8 cellular contexts compared by ENCODE assay signal in genomic region chr18:70380915-70381896, GRCh38.
DNase-seq lines count a peak whose midpoint lies in the region; ATAC-seq, FAIRE-seq and TF ChIP-seq lines count a peak whose summit lies in the region.

No MANE protein-coding gene starts in this region.

- H3K4me3 ChIP-seq in K562 (no peak overlapping the region), mesodermal cell (ENCODE audit: extremely low read depth, insufficient read depth, low read length, poor library complexity, severe bottlenecking) (no peak overlapping the region), uterus (no peak overlapping the region)

- no peaks in the 10 kb centered on the region for H3K79me2 ChIP-seq in K562 (ENCODE audit: control insufficient read depth, insufficient read depth, low read length)

- no TSS peak for BruUV-seq in K562 (replicated peaks; lab: Mats Ljungman, UMichigan)

- ATAC-seq in GM18870 (IDR thresholded peaks at IDR 0.05; ENCODE audit: unreplicated experiment) = peak; percentile 49
- peak; percentile 89 for ATAC-seq in K562
- ATAC-seq in GM19467 (IDR thresholded peaks at IDR 0.05; ENCODE audit: unreplicated experiment) = no peak

- TF ChIP-seq RAD21 in K562 (CRISPR knock-in tag; conservative IDR thresholded peaks at IDR 0.05 in 1 of 2, IDR thresholded peaks at IDR 0.05 in 1 of 2) = no peak

- H3K4me2 ChIP-seq in K562 (ENCODE audit: insufficient read depth, low read length) = peak overlapping the region; percentile 0; the same call in 1 of the 2 replicates

- H3K9me3 ChIP-seq in K562 (replicated peaks; ENCODE audit: control insufficient read depth, insufficient read depth, low read depth, low read length) (no peaks in the 10 kb centered on the region), mesodermal cell (ENCODE audit: control insufficient read depth, low read length) (no peaks in the 10 kb centered on the region), uterus (no peaks in the 10 kb centered on the region)

- 47% methylated on average over 15 of the region's 23 CpGs for WGBS in K562 (ENCODE audit: insufficient coverage, low coverage, missing lambda C conversion rate)
- WGBS in mesodermal cell (ENCODE audit: insufficient coverage in 2 of 2), 2 experiments = 79 to 90% methylated on average over 14 to 17 of the region's 23 CpGs

- H3K27ac ChIP-seq in K562 (ENCODE audit: extremely low read depth, low read depth, low read length) = no peak overlapping the region
- peak overlapping the region; percentile 64 for H3K27ac ChIP-seq in mesodermal cell (ENCODE audit: low read depth, low read length, severe bottlenecking)
- H3K27ac ChIP-seq in uterus = no peak overlapping the region

- in situ Hi-C loops in K562 (cut with MboI) = no loop called here

- intact Hi-C loops in K562 (cut with micrococcal nuclease) (loop anchor here (5.0 kb wide), 1 partner anchor 46 kb away; no protein-coding TSS in a partner anchor), uterus (cut with DNase I; ENCODE audit: low total_unique reads) (no loop called here)

- H3K4me1 ChIP-seq in K562 (replicated peaks in 1 of 2; ENCODE audit: control insufficient read depth in 2 of 2, insufficient read depth in 2 of 2, low read length in 2 of 2) = peaks cover 13 to 19% of the 10 kb centered on the region in 2 experiments; a peak in 4 of 5 replicates
- peaks cover 22% of the 10 kb centered on the region for H3K4me1 ChIP-seq in mesodermal cell (ENCODE audit: control insufficient read depth, insufficient read depth, low read length, poor library complexity, severe bottlenecking)
- H3K4me1 ChIP-seq in uterus = no peaks in the 10 kb centered on the region

- DNase-seq in NCI-H146 treated with DMSO at 0.1 percent for 48 hours (lab: John Stamatoyannopoulos, UW; ENCODE audit: unreplicated experiment) (peak; percentile 99), K562 (ENCODE audit: extremely low read depth in 1 of 4, low spot score in 3 of 4) (peak; percentile 60 to 82 (median 66)), mesenteric fat pad (ENCODE audit: low spot score) (no peak), kidney glomerular epithelial cell (lab: John Stamatoyannopoulos, UW) (no peak), uterus (no peak)

- peak overlapping the region; percentile 71 for H2AFZ ChIP-seq in K562 (ENCODE audit: low read depth, low read length)

- no peak for TF ChIP-seq EP300 in K562 (IDR thresholded peaks at IDR 0.05; ENCODE audit: low read length)

- H3K27me3 ChIP-seq in K562 (ENCODE audit: control insufficient read depth in 2 of 2, insufficient read depth in 2 of 2, low read length in 2 of 2) = no peaks in the 10 kb centered on the region
- no peaks in the 10 kb centered on the region for H3K27me3 ChIP-seq in uterus

- no peak for TF ChIP-seq POLR2A in K562 (conservative IDR thresholded peaks at IDR 0.05)
- no peak for TF ChIP-seq POLR2A in uterus (IDR thresholded peaks at IDR 0.05)

- POLR2A ChIA-PET in K562 (lab: Yijun Ruan, JAX) = no interaction called here

- no peaks in the 10 kb centered on the region for H4K20me1 ChIP-seq in K562 (replicated peaks; ENCODE audit: control insufficient read depth, insufficient read depth, low read length)

- CTCF ChIA-PET in K562 (lab: Yijun Ruan, JAX; ENCODE audit: low intra/inter-chr PET ratio) = no interaction called here

- no peak overlapping the region for H3K9ac ChIP-seq in K562 (ENCODE audit: insufficient read depth in 1 of 2, low read depth in 2 of 2, low read length in 2 of 2)

- no peaks in the 10 kb centered on the region for H3K9me1 ChIP-seq in K562 (ENCODE audit: control insufficient read depth, insufficient read depth, low read length)

- TF ChIP-seq CTCF in K562 (IDR thresholded peaks at IDR 0.05 in 2 of 3, conservative IDR thresholded peaks at IDR 0.05 in 1 of 3; ENCODE audit: insufficient read depth in 2 of 3, low read depth in 1 of 3, low read length in 3 of 3) (no peak), uterus (IDR thresholded peaks at IDR 0.05) (no peak)

- peak; percentile 79 for FAIRE-seq in K562 (lab: Jason Lieb, UNC)

- H3K36me3 ChIP-seq in K562 (ENCODE audit: control insufficient read depth, insufficient read depth, low read length) (no peaks in the 10 kb centered on the region), mesodermal cell (ENCODE audit: control insufficient read depth, insufficient read depth, low read length) (no peaks in the 10 kb centered on the region), uterus (no peaks in the 10 kb centered on the region)

TF ChIP-seq in K562, 482 proteins besides CTCF, POLR2A, EP300 and RAD21 (continues in another document):
- TF ChIP-seq BRD9 (IDR thresholded peaks at IDR 0.05; ENCODE audit: low read depth, partially characterized antibody) (no peak), BRF1 (IDR thresholded peaks at IDR 0.05; ENCODE audit: borderline replicate concordance, extremely low read depth, insufficient read length) (no peak), PKNOX1 (IDR thresholded peaks at IDR 0.05) (peak; percentile 93), SOX6 (IDR thresholded peaks at IDR 0.05) (0 out of 2 replicates have a peak, but pooled peaks have one; percentile 26), MAX (CRISPR knock-in tag; IDR thresholded peaks at IDR 0.05) (no peak), ILK (tag; IDR thresholded peaks at IDR 0.05; ENCODE audit: borderline replicate concordance, low read depth) (no peak), POLR2AphosphoS5 (IDR thresholded peaks at IDR 0.05; ENCODE audit: control insufficient read depth, insufficient read depth, low read depth, low read length) (no peak), HNRNPUL1 (IDR thresholded peaks at IDR 0.05; ENCODE audit: low read length) (no peak), BCL6 (CRISPR knock-in tag; IDR thresholded peaks at IDR 0.05) (no peak), ZNF311 (CRISPR knock-in tag; IDR thresholded peaks at IDR 0.05) (no peak), CREM (IDR thresholded peaks at IDR 0.05; ENCODE audit: low read depth) (0 out of 2 replicates have a peak, but pooled peaks have one; percentile 14), ZNF12 (CRISPR knock-in tag; IDR thresholded peaks at IDR 0.05) (no peak), MLLT1 (IDR thresholded peaks at IDR 0.05) (no peak), CCAR2 (IDR thresholded peaks at IDR 0.05; ENCODE audit: low read depth, low read length) (no peak)
- TF ChIP-seq, protein P1, sequence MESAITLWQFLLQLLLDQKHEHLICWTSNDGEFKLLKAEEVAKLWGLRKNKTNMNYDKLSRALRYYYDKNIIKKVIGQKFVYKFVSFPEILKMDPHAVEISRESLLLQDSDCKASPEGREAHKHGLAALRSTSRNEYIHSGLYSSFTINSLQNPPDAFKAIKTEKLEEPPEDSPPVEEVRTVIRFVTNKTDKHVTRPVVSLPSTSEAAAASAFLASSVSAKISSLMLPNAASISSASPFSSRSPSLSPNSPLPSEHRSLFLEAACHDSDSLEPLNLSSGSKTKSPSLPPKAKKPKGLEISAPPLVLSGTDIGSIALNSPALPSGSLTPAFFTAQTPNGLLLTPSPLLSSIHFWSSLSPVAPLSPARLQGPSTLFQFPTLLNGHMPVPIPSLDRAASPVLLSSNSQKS (CRISPR knock-in tag; IDR thresholded peaks at IDR 0.05) = no peak
- TF ChIP-seq, protein P2, sequence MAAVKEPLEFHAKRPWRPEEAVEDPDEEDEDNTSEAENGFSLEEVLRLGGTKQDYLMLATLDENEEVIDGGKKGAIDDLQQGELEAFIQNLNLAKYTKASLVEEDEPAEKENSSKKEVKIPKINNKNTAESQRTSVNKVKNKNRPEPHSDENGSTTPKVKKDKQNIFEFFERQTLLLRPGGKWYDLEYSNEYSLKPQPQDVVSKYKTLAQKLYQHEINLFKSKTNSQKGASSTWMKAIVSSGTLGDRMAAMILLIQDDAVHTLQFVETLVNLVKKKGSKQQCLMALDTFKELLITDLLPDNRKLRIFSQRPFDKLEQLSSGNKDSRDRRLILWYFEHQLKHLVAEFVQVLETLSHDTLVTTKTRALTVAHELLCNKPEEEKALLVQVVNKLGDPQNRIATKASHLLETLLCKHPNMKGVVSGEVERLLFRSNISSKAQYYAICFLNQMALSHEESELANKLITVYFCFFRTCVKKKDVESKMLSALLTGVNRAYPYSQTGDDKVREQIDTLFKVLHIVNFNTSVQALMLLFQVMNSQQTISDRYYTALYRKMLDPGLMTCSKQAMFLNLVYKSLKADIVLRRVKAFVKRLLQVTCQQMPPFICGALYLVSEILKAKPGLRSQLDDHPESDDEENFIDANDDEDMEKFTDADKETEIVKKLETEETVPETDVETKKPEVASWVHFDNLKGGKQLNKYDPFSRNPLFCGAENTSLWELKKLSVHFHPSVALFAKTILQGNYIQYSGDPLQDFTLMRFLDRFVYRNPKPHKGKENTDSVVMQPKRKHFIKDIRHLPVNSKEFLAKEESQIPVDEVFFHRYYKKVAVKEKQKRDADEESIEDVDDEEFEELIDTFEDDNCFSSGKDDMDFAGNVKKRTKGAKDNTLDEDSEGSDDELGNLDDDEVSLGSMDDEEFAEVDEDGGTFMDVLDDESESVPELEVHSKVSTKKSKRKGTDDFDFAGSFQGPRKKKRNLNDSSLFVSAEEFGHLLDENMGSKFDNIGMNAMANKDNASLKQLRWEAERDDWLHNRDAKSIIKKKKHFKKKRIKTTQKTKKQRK (IDR thresholded peaks at IDR 0.05; ENCODE audit: borderline replicate concordance, low read depth, low read length) = no peak

Comparison
In these comparisons a context has a peak if more than half of its experiments do, and no peak if none do; other contexts are left out.
1. DNase-seq: peak in NCI-H146 treated with DMSO at 0.1 percent for 48 hours (single experiment) and K562 (4 of 4); none in mesenteric fat pad (single experiment), kidney glomerular epithelial cell (single experiment) and uterus (0 of 2).